1 cellular context compared by ENCODE assay signal in genomic region chr3:12832350-12833225, GRCh38.
A peak's percentile ranks its signal among the peaks of the same experiment; 100 is the strongest.
TF ChIP-seq lines count a peak whose summit lies in the region.

No MANE protein-coding gene starts in this region.

TF ChIP-seq in WTC11, 78 proteins besides CTCF, POLR2A, EP300 and RAD21 (continued from another document and continues in another):
- TF ChIP-seq E2F4 (CRISPR knock-in tag; IDR thresholded peaks at IDR 0.05; ENCODE audit: borderline replicate concordance, low read depth) (no peak), USF2 (CRISPR knock-in tag; IDR thresholded peaks at IDR 0.05) (no peak), ATF1 (CRISPR knock-in tag; IDR thresholded peaks at IDR 0.05) (no peak), ERG (CRISPR knock-in tag; IDR thresholded peaks at IDR 0.05) (peak; percentile 85), FOXP1 (CRISPR knock-in tag; IDR thresholded peaks at IDR 0.05; ENCODE audit: borderline replicate concordance) (no peak), ZNF532 (CRISPR knock-in tag; IDR thresholded peaks at IDR 0.05; ENCODE audit: borderline replicate concordance) (peak; percentile 53; the same call in 1 of the 2 replicates), ZNF232 (CRISPR knock-in tag; IDR thresholded peaks at IDR 0.05) (no peak), RELA (CRISPR knock-in tag; IDR thresholded peaks at IDR 0.05; ENCODE audit: borderline replicate concordance) (no peak), SOX15 (CRISPR knock-in tag; IDR thresholded peaks at IDR 0.05) (no peak), NFATC4 (CRISPR knock-in tag; IDR thresholded peaks at IDR 0.05) (peak; percentile 83; the same call in 1 of the 2 replicates), CDX4 (CRISPR knock-in tag; IDR thresholded peaks at IDR 0.05; ENCODE audit: borderline replicate concordance) (no peak), PREB (CRISPR knock-in tag; IDR thresholded peaks at IDR 0.05; ENCODE audit: borderline replicate concordance) (no peak), JAZF1 (CRISPR knock-in tag; IDR thresholded peaks at IDR 0.05) (no peak), TEAD4 (CRISPR knock-in tag; IDR thresholded peaks at IDR 0.05) (no peak), ZNF396 (CRISPR knock-in tag; IDR thresholded peaks at IDR 0.05; ENCODE audit: borderline replicate concordance) (no peak), MXD4 (CRISPR knock-in tag; IDR thresholded peaks at IDR 0.05; ENCODE audit: borderline replicate concordance) (no peak), ZNF263 (CRISPR knock-in tag; IDR thresholded peaks at IDR 0.05; ENCODE audit: low read depth) (no peak), ZNF671 (CRISPR knock-in tag; IDR thresholded peaks at IDR 0.05) (peak; percentile 83), ATF6 (CRISPR knock-in tag; IDR thresholded peaks at IDR 0.05) (no peak), SMAD4 (CRISPR knock-in tag; IDR thresholded peaks at IDR 0.05) (no peak), STAT6 (CRISPR knock-in tag; conservative IDR thresholded peaks at IDR 0.05; ENCODE audit: low read depth) (no peak), AFF4 (CRISPR knock-in tag; IDR thresholded peaks at IDR 0.05; ENCODE audit: borderline replicate concordance) (no peak), OVOL2 (CRISPR knock-in tag; IDR thresholded peaks at IDR 0.05; ENCODE audit: borderline replicate concordance) (no peak), ZNF425 (CRISPR knock-in tag; conservative IDR thresholded peaks at IDR 0.05) (peak; percentile 70; the same call in 1 of the 2 replicates), FOXP4 (CRISPR knock-in tag; IDR thresholded peaks at IDR 0.05) (no peak), ESRRA (CRISPR knock-in tag; IDR thresholded peaks at IDR 0.05; ENCODE audit: borderline replicate concordance) (no peak), JUN (CRISPR knock-in tag; IDR thresholded peaks at IDR 0.05) (peak; percentile 20; the same call in 1 of the 2 replicates), FOXJ3 (CRISPR knock-in tag; IDR thresholded peaks at IDR 0.05; ENCODE audit: borderline replicate concordance) (no peak), EMX1 (CRISPR knock-in tag; IDR thresholded peaks at IDR 0.05) (peak; percentile 86), ELF4 (CRISPR knock-in tag; IDR thresholded peaks at IDR 0.05; ENCODE audit: low read depth) (no peak), ZBTB21 (CRISPR knock-in tag; IDR thresholded peaks at IDR 0.05; ENCODE audit: borderline replicate concordance) (no peak), ZNF121 (CRISPR knock-in tag; IDR thresholded peaks at IDR 0.05) (no peak), ZNF416 (CRISPR knock-in tag; IDR thresholded peaks at IDR 0.05) (no peak), GRHL2 (CRISPR knock-in tag; IDR thresholded peaks at IDR 0.05; ENCODE audit: insufficient replicate concordance, severe bottlenecking) (no peak)
